Comparison of ENCODE assay signal across 8 cellular contexts in the genomic region with DNA sequence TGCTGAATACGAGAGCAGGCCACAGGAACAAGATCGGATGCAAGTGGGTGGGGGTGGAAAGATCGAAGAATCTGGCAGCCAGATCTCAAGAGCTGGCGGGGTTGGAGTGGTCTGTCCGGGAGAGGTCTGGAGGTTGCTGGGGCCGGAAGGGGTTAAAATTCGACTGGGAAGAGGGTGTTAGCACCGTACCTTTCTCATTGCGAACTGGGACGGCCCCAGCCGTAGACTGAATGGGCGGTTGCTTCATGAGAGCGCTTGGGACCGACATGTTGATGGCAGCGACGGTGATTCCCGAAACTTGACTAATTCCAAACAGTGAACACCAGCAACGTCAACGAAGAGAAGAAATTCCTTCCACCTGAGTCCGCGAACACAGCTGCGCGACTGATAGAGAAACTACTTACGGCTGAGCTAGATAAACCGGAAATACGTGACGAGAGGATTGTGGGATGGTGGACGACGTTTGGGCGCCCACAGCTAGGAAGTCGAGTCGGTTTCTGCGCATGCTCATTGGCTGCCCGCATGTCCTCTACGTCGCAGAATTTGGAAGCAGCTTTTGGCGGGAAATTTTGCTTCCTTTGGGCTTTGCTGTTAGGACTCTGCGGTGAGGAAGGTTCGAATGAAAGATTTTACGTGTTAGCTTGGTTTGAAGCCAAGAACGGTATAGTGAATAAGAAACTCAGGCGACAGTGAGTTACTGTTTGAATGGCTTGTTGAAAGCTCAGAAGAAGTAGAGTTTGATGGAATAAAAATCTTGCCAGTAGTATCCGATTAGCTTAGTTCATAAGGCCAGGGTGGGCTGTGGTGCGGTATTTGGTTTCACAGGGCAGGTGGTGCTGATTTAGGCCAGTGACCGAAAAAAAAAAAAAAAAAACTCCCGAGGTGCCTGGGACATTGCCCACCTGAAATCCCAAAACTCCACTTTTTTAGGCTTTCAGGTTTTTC. TPM values are rescaled to one million over a fixed set of nuclear protein-coding genes. Genes with fewer than 3 reads are reported as not detected.
DNase-seq lines count a peak whose midpoint lies in the region; FAIRE-seq and TF ChIP-seq lines count a peak whose summit lies in the region.

Gene MFAP1, minus strand, starts transcription at position 389 of the 945 bp plus-strand sequence. Its CDS starts 121 bp downstream, at position 268.

- peak within 1 kb of the TSS; percentile 71 for H3K9ac ChIP-seq in neuronal stem cell (ENCODE audit: low read depth, low read length, poor library complexity)

- no peak within 1 kb of the TSS for H3K23ac ChIP-seq in neuronal stem cell (ENCODE audit: low read depth, low read length, poor library complexity)

- H4K91ac ChIP-seq in neuronal stem cell (ENCODE audit: low read depth, low read length, poor library complexity): no peak within 1 kb of the TSS

- peaks cover 31% of the 10 kb centered on the region for H3K36me3 Mint-ChIP-seq in activated naive CD4-positive, alpha-beta T cell treated with anti-CD3 and anti-CD28 coated beads for 36 hours (ENCODE audit: low read depth)

- H3K4me3 Mint-ChIP-seq in activated naive CD4-positive, alpha-beta T cell treated with anti-CD3 and anti-CD28 coated beads for 36 hours: peak within 1 kb of the TSS; percentile 98

- WGBS in neuronal stem cell (ENCODE audit: extremely low coverage in 2 of 2, insufficient read length in 2 of 2, insufficient replicate concordance in 1 of 2), 2 donors: no CpG with 5 or more reads among the region's 46 CpGs

- H3K4me3 ChIP-seq in HFF-Myc (replicated peaks; ENCODE audit: low read depth, low read length): peak within 1 kb of the TSS; percentile 87
- H3K4me3 ChIP-seq in neuronal stem cell (ENCODE audit: low read length in 2 of 2): peak within 1 kb of the TSS; percentile 73 to 94

- H2AFZ ChIP-seq in neuronal stem cell (ENCODE audit: low read length): peak within 1 kb of the TSS; percentile 86

- peaks cover 3 to 43% of the 10 kb centered on the region in 2 donors for H3K36me3 ChIP-seq in neuronal stem cell (replicated peaks in 1 of 2; ENCODE audit: control insufficient read depth in 2 of 2, insufficient read depth in 2 of 2, low read length in 2 of 2)

- no peak within 1 kb of the TSS for H2BK5ac ChIP-seq in neuronal stem cell (ENCODE audit: low read length)

- no peaks in the 10 kb centered on the region for H3K79me1 ChIP-seq in neuronal stem cell (ENCODE audit: low read depth, low read length)

- H2BK12ac ChIP-seq in neuronal stem cell (ENCODE audit: low read length): no peak within 1 kb of the TSS

- H3K4me2 ChIP-seq in neuronal stem cell (ENCODE audit: insufficient read depth, low read length, poor library complexity, severe bottlenecking): peak within 1 kb of the TSS; percentile 66

- H3K4ac ChIP-seq in neuronal stem cell (ENCODE audit: low read length): no peak within 1 kb of the TSS

- H3K14ac ChIP-seq in neuronal stem cell (ENCODE audit: low read length): no peak within 1 kb of the TSS

- no peak within 1 kb of the TSS for H4K8ac ChIP-seq in neuronal stem cell (ENCODE audit: low read depth, low read length)

- intact Hi-C loops in activated naive CD4-positive, alpha-beta T cell treated with anti-CD3 and anti-CD28 coated beads for 36 hours (cut with micrococcal nuclease): loop anchor here (1.0 to 10.0 kb wide), 9 partner anchors 24 to 1580 kb away; partner anchors contain the start of genes B2M, CTDSPL2, FRMD5 and GOLM2

- no peak within 1 kb of the TSS for H2AK5ac ChIP-seq in neuronal stem cell (ENCODE audit: low read depth, low read length)

- FAIRE-seq in frontal cortex (lab: Jason Lieb, UNC): peak; percentile 39

- H3K27ac Mint-ChIP-seq in activated naive CD4-positive, alpha-beta T cell treated with anti-CD3 and anti-CD28 coated beads for 36 hours: peak within 1 kb of the TSS; percentile 98

- H3K27me3 ChIP-seq in neuronal stem cell (ENCODE audit: control insufficient read depth in 3 of 3, insufficient read depth in 3 of 3, low read depth in 1 of 3, low read length in 3 of 3): no peaks in the 10 kb centered on the region

- H3K27me3 Mint-ChIP-seq in activated naive CD4-positive, alpha-beta T cell treated with anti-CD3 and anti-CD28 coated beads for 36 hours (ENCODE audit: low read depth): no peaks in the 10 kb centered on the region

- peak within 1 kb of the TSS; percentile 42 for H3K27ac ChIP-seq in neuronal stem cell (replicated peaks; ENCODE audit: low read length)

- peaks cover 52% of the 10 kb centered on the region for H3K4me1 Mint-ChIP-seq in activated naive CD4-positive, alpha-beta T cell treated with anti-CD3 and anti-CD28 coated beads for 36 hours (ENCODE audit: low read depth)

- peaks cover 3 to 4% of the 10 kb centered on the region in 2 donors for H3K4me1 ChIP-seq in neuronal stem cell (ENCODE audit: control insufficient read depth in 2 of 2, insufficient read depth in 1 of 2, low read depth in 1 of 2, low read length in 2 of 2)

- peak within 1 kb of the TSS; percentile 94 for H3K18ac ChIP-seq in neuronal stem cell (ENCODE audit: low read length)

- peaks cover 2% of the 10 kb centered on the region for H3K9me3 Mint-ChIP-seq in activated naive CD4-positive, alpha-beta T cell treated with anti-CD3 and anti-CD28 coated beads for 36 hours

- in situ Hi-C loops in G401 (cut with HindIII; ENCODE audit: low sequenced_read_pairs): no loop called here

- H2BK120ac ChIP-seq in neuronal stem cell (ENCODE audit: low read depth, low read length): no peak within 1 kb of the TSS

- no peaks in the 10 kb centered on the region for H3K9me3 ChIP-seq in neuronal stem cell (replicated peaks in 1 of 2; ENCODE audit: control insufficient read depth in 2 of 2, insufficient read depth in 1 of 2, low read depth in 1 of 2, low read length in 2 of 2)

- H2BK15ac ChIP-seq in neuronal stem cell (ENCODE audit: low read length): no peak within 1 kb of the TSS

- CTCF ChIA-PET in activated naive CD4-positive, alpha-beta T cell treated with anti-CD3 and anti-CD28 coated beads for 36 hours (lab: Charles Lee): interaction anchor here (0.6 to 1.2 kb wide), 6 partner anchors 22 to 888 kb away, joined by 3 read pairs; partner anchors contain the start of gene ELL3

- TF ChIP-seq CTCF in HFF-Myc (IDR thresholded peaks at IDR 0.05; ENCODE audit: low read depth, low read length, missing control alignments) (no peak), subcutaneous adipose tissue (IDR thresholded peaks at IDR 0.05; ENCODE audit: low read depth) (no peak)

- DNase-seq in G401 (ENCODE audit: low spot score) (peak; percentile 99), HFF-Myc (ENCODE audit: extremely low read depth, low read depth) (peak; percentile 94), NAMALWA (ENCODE audit: low spot score) (peak; percentile 97), SK-N-DZ (ENCODE audit: low spot score) (peak; percentile 98), frontal cortex (ENCODE audit: low spot score in 2 of 2) (peak; percentile 84 to 91), neuronal stem cell (ENCODE audit: low spot score) (peak; percentile 72)
- peak; percentile 96 for DNase-seq in activated naive CD4-positive, alpha-beta T cell treated with anti-CD3 and anti-CD28 coated beads for 36 hours

RNA-seq across cellular contexts. Expression of gene MFAP1, which starts in this region (rescaled TPM):
- total RNA-seq in G401 (2014; rRNA removed; shearing (Covaris generic)): 11.9 and 12.3 TPM in 2 replicates
- 35.0 and 40.1 TPM in 2 replicates for polyA plus RNA-seq in SK-N-DZ (2014; cell fraction: cytosol; rRNA removed)
- polyA plus RNA-seq in SK-N-DZ (2014; cell fraction: nucleus; rRNA removed): 17.4 and 20.0 TPM in 2 replicates
- 10 to 100 TPM; 28.5 to 28.7 TPM for total RNA-seq in activated naive CD4-positive, alpha-beta T cell treated with anti-CD3 and anti-CD28 coated beads for 36 hours
- total RNA-seq in frontal cortex (27.3 TPM), subcutaneous adipose tissue (10 to 100 TPM; 10.7 to 14.8 (median 12.9) TPM)
- polyA plus RNA-seq in neuronal stem cell (2013, experiment 1 of 2): 36.3 TPM
- polyA plus RNA-seq in neuronal stem cell (2013, experiment 2 of 2): 36.0 TPM

Comparison
In these comparisons a context has a peak if more than half of its experiments do, and no peak if none do; other contexts are left out.
1. Peak in every context shown above with its lines: DNase-seq, H3K4me3 ChIP-seq and H3K27ac ChIP-seq.